38 cellular contexts compared by ENCODE assay signal in the genomic region with DNA sequence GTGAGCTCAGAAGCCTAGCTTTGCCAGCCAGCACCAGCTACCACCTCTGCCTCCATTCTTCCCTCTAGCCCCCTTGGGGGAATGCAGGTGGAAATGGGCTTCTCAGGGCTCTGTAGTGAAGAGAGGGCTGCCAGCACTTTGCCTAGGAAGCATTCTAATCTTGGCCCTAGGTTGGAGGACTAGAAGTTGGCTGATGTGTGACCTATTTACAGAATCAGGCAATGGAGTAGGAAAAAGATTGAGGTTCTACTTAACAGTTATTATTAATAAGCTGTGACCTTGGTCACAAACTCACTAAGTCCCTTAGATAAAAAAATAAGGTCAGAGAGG. TPM values are rescaled to one million over a fixed set of nuclear protein-coding genes. Genes with fewer than 3 reads are reported as not detected.
"Had no signal": no experiment of that assay in that cellular context is flagged by ENCODE, and none has a peak within 500 bp of the region (broad histone marks: within the 10 kb centered on the region; RNA-seq: fewer than 3 reads in every experiment).

No MANE protein-coding gene starts in this region.

- H3K27me3 ChIP-seq: adrenal gland, ascending aorta, breast epithelium, cardiac muscle cell, esophagus squamous epithelium, gastroesophageal sphincter had no signal

- H3K27me3 Mint-ChIP-seq: activated B cell treated with CpG ODN at 0.5 μM for 24 hours; activated CD8-positive, alpha-beta T cell treated with anti-CD3 and anti-CD28 coated beads for 36 hours; activated naive CD8-positive, alpha-beta T cell; activated naive CD8-positive, alpha-beta T cell treated with anti-CD3 and anti-CD28 coated beads, Interleukin-2, amount 50 U/mL, for 24 hours; activated T-helper 17 cell treated with anti-CD3 and anti-CD28 coated beads, Interleukin-2, amount 50 U/mL, for 72 hours; central memory CD8-positive, alpha-beta T cell; effector memory CD8-positive, alpha-beta T cell; T-helper 17 cell had no signal

- H3K27ac ChIP-seq: adrenal gland, ascending aorta, breast epithelium, cardiac muscle cell, esophagus squamous epithelium, gastroesophageal sphincter, WERI-Rb-1 had no signal

- H3K4me3 ChIP-seq: adrenal gland, ascending aorta, breast epithelium, cardiac muscle cell, esophagus squamous epithelium, gastroesophageal sphincter had no signal

- H3K27ac Mint-ChIP-seq: activated B cell treated with CpG ODN at 0.5 μM for 24 hours; activated CD8-positive, alpha-beta T cell treated with anti-CD3 and anti-CD28 coated beads for 36 hours; activated naive CD8-positive, alpha-beta T cell treated with anti-CD3 and anti-CD28 coated beads, Interleukin-2, amount 50 U/mL, for 24 hours; activated T-helper 17 cell treated with anti-CD3 and anti-CD28 coated beads, Interleukin-2, amount 50 U/mL, for 72 hours; T-helper 17 cell; T-helper 2 cell treated with Interferon-gamma antibody and Interleukin-4, amounts not matched to agents 5 μg/mL and 100 μg/mL, for 36 hours had no signal

- H3K4me1 ChIP-seq: ascending aorta, breast epithelium, gastroesophageal sphincter had no signal

- H3K4me1 Mint-ChIP-seq: activated B cell treated with CpG ODN at 0.5 μM for 24 hours; activated naive CD8-positive, alpha-beta T cell treated with anti-CD3 and anti-CD28 coated beads, Interleukin-2, amount 50 U/mL, for 24 hours; activated T-helper 17 cell treated with anti-CD3 and anti-CD28 coated beads, Interleukin-2, amount 50 U/mL, for 72 hours; brain; central memory CD8-positive, alpha-beta T cell; T-helper 17 cell had no signal

- DNase-seq: activated B cell treated with CpG ODN at 0.5 μM for 24 hours; activated CD4-positive, alpha-beta T cell treated with anti-CD3 and anti-CD28 coated beads for 48 hours; activated CD4-positive, alpha-beta T cell treated with anti-CD3 and anti-CD28 coated beads, Interleukin-2, amount 50 U/mL, for 1 hour; activated CD4-positive, alpha-beta T cell treated with anti-CD3 and anti-CD28 coated beads, Interleukin-2, amount 50 U/mL, for 48 hours; activated CD8-positive, alpha-beta memory T cell treated with anti-CD3 and anti-CD28 coated beads for 24 hours; activated CD8-positive, alpha-beta T cell treated with anti-CD3 and anti-CD28 coated beads for 36 hours; activated effector memory CD4-positive, alpha-beta T cell treated with Interleukin-2 at 50 U/mL for 16 hours; activated gamma-delta T cell treated with Interleukin-2 at 50 U/mL for 16 hours; activated naive CD4-positive, alpha-beta T cell treated with anti-CD3 and anti-CD28 coated beads, Interleukin-2, amount 50 U/mL, for 16 hours; activated naive CD4-positive, alpha-beta T cell treated with Interleukin-2 at 50 U/mL for 16 hours; activated naive CD8-positive, alpha-beta T cell treated with anti-CD3 and anti-CD28 coated beads, Interleukin-2, amount 50 U/mL, for 24 hours; activated T-cell treated with anti-CD3 and anti-CD28 coated beads, Interleukin-2, amount 50 U/mL, for 4 hours; cortex of kidney; dermis blood vessel endothelial cell; effector CD4-positive, alpha-beta T cell; effector memory CD8-positive, alpha-beta T cell; erythroblast; esophagus squamous epithelium; foreskin melanocyte; T-helper 1 cell; T-helper 17 cell; T1000; WERI-Rb-1 had no signal

- ATAC-seq: activated CD4-positive, CD25-positive, alpha-beta regulatory T cell treated with anti-CD3 and anti-CD28 coated beads, Interleukin-2, amount 50 U/mL, for 24 hours; activated CD8-positive, alpha-beta T cell treated with anti-CD3 and anti-CD28 coated beads for 36 hours; activated naive CD8-positive, alpha-beta T cell treated with anti-CD3 and anti-CD28 coated beads, Interleukin-2, amount 50 U/mL, for 24 hours; activated T-cell treated with anti-CD3 and anti-CD28 coated beads, Interleukin-2, amount 50 U/mL, for 4 hours; activated T-helper 17 cell treated with anti-CD3 and anti-CD28 coated beads, Interleukin-2, amount 50 U/mL, for 72 hours; effector memory CD8-positive, alpha-beta T cell; gastroesophageal sphincter; T-helper 17 cell had no signal

- H3K9me3 ChIP-seq: adrenal gland, ascending aorta, breast epithelium, esophagus squamous epithelium, gastroesophageal sphincter had no signal

- H3K4me3 Mint-ChIP-seq: activated B cell treated with CpG ODN at 0.5 μM for 24 hours; activated CD8-positive, alpha-beta T cell treated with anti-CD3 and anti-CD28 coated beads for 36 hours; activated naive CD8-positive, alpha-beta T cell; activated naive CD8-positive, alpha-beta T cell treated with anti-CD3 and anti-CD28 coated beads, Interleukin-2, amount 50 U/mL, for 24 hours; activated T-cell treated with anti-CD3 and anti-CD28 coated beads, Interleukin-2, amount 50 U/mL, for 4 hours; activated T-helper 17 cell treated with anti-CD3 and anti-CD28 coated beads, Interleukin-2, amount 50 U/mL, for 72 hours; brain; central memory CD8-positive, alpha-beta T cell; effector memory CD8-positive, alpha-beta T cell; T-helper 17 cell; T-helper 2 cell treated with Interferon-gamma antibody and Interleukin-4, amounts not matched to agents 5 μg/mL and 100 μg/mL, for 36 hours had no signal

- H3K9me3 Mint-ChIP-seq: activated CD8-positive, alpha-beta T cell treated with anti-CD3 and anti-CD28 coated beads for 36 hours; activated naive CD8-positive, alpha-beta T cell treated with anti-CD3 and anti-CD28 coated beads, Interleukin-2, amount 50 U/mL, for 24 hours; activated T-cell treated with anti-CD3 and anti-CD28 coated beads, Interleukin-2, amount 50 U/mL, for 4 hours; activated T-helper 17 cell treated with anti-CD3 and anti-CD28 coated beads, Interleukin-2, amount 50 U/mL, for 72 hours; central memory CD8-positive, alpha-beta T cell; effector memory CD8-positive, alpha-beta T cell; T-helper 2 cell treated with Interferon-gamma antibody and Interleukin-4, amounts not matched to agents 5 μg/mL and 100 μg/mL, for 36 hours had no signal

RNA-seq across cellular contexts. Expression of a gene that starts 50.6 kb away (rescaled TPM):
- total RNA-seq: activated B cell treated with CpG ODN at 0.5 μM for 24 hours; activated CD8-positive, alpha-beta T cell treated with anti-CD3 and anti-CD28 coated beads for 36 hours; activated T-cell treated with anti-CD3 and anti-CD28 coated beads, Interleukin-2, amount 50 U/mL, for 4 hours; activated T-helper 17 cell treated with anti-CD3 and anti-CD28 coated beads, Interleukin-2, amount 50 U/mL, for 72 hours; cardiac muscle cell; chondrocyte; dermis blood vessel endothelial cell; esophagus squamous epithelium; fibroblast of lung; fibroblast of villous mesenchyme; glomerular endothelial cell; T-helper 17 cell had no signal

RNA-seq across cellular contexts. Expression of a gene that starts 58.4 kb away (rescaled TPM):
- total RNA-seq: ascending aorta, dermis blood vessel endothelial cell had no signal

RNA-seq across cellular contexts. Expression of a gene that starts 59.3 kb away (rescaled TPM):
- total RNA-seq: activated B cell treated with CpG ODN at 0.5 μM for 24 hours; activated CD8-positive, alpha-beta T cell treated with anti-CD3 and anti-CD28 coated beads for 36 hours; activated T-helper 17 cell treated with anti-CD3 and anti-CD28 coated beads, Interleukin-2, amount 50 U/mL, for 72 hours; cardiac muscle cell; chondrocyte; dermis blood vessel endothelial cell; fibroblast of lung; fibroblast of villous mesenchyme; glomerular endothelial cell had no signal
